Comparison of ENCODE assay signal across 19 cellular contexts in genomic region chr7:134826105-134826504, GRCh38. TPM values are rescaled to one million over a fixed set of nuclear protein-coding genes. Genes with fewer than 3 reads are reported as not detected.
DNase-seq lines count a peak whose midpoint lies in the region; ATAC-seq, FAIRE-seq and TF ChIP-seq lines count a peak whose summit lies in the region.
"Had no signal": no experiment of that assay in that cellular context is flagged by ENCODE, and none has a peak within 500 bp of the region (broad histone marks: within the 10 kb centered on the region; RNA-seq: fewer than 3 reads in every experiment).

No MANE protein-coding gene starts in this region.

- H3K9me3 ChIP-seq in right cardiac atrium (ENCODE audit: control insufficient read depth, low read length) (no peaks in the 10 kb centered on the region), skeletal muscle satellite cell (replicated peaks; ENCODE audit: low read length) (no peaks in the 10 kb centered on the region), testis (no peaks in the 10 kb centered on the region), HepG2 (ENCODE audit: low read length) (no peaks in the 10 kb centered on the region), mucosa of descending colon (no peaks in the 10 kb centered on the region)
- H3K9me3 ChIP-seq: neutrophil had no signal

- no peaks in the 10 kb centered on the region for H4K20me1 ChIP-seq in HepG2 (ENCODE audit: insufficient read depth, low read length)

- intact Hi-C loops in right cardiac atrium (cut with DNase I) (no loop called here), testis (cut with DNase I; ENCODE audit: low total_unique reads) (no loop called here), HepG2 (cut with micrococcal nuclease; ENCODE audit: unreplicated experiment) (no loop called here), mucosa of descending colon (cut with DNase I, micrococcal nuclease) (no loop called here)

- no peaks in the 10 kb centered on the region for H3K79me2 ChIP-seq in HepG2 (ENCODE audit: insufficient read depth, low read length)

- peak overlapping the region; percentile 47 for H3K4me2 ChIP-seq in skeletal muscle satellite cell (ENCODE audit: low read length)
- H3K4me2 ChIP-seq in HepG2 (ENCODE audit: low read depth, low read length): no peak overlapping the region

- CTCF ChIA-PET in HepG2 (lab: Yijun Ruan, JAX; ENCODE audit: low intra/inter-chr PET ratio, low total read pairs): no interaction called here

- TF ChIP-seq CTCF in testis (IDR thresholded peaks at IDR 0.05) (no peak), HepG2 (CRISPR knock-in tag; IDR thresholded peaks at IDR 0.05) (no peak), mucosa of descending colon (IDR thresholded peaks at IDR 0.05) (no peak)

- H3K4me1 ChIP-seq in right cardiac atrium (ENCODE audit: control insufficient read depth, insufficient read depth, low read length): peaks cover 3% of the 10 kb centered on the region
- H3K4me1 ChIP-seq in skeletal muscle satellite cell (ENCODE audit: control insufficient read depth, insufficient read depth, low read length): peaks cover 57% of the 10 kb centered on the region
- H3K4me1 ChIP-seq in testis: peaks cover 12% of the 10 kb centered on the region
- H3K4me1 ChIP-seq in HepG2 (ENCODE audit: insufficient read depth, low read length): no peaks in the 10 kb centered on the region; the same call in 1 of the 2 replicates
- H3K4me1 ChIP-seq in mucosa of descending colon (ENCODE audit: low read depth): no peaks in the 10 kb centered on the region

- 47% methylated on average over 4 of the region's 4 CpGs for WGBS in right cardiac atrium
- 57% methylated on average over 4 of the region's 4 CpGs for WGBS in testis, 2 donors
- 65% methylated on average over 4 of the region's 4 CpGs for WGBS in HepG2 (ENCODE audit: low lambda C conversion rate)

- TF ChIP-seq RAD21 in HepG2 (CRISPR knock-in tag; IDR thresholded peaks at IDR 0.05): no peak

- DNase-seq in EL (peak; percentile 78), astrocyte of the hippocampus (ENCODE audit: low read depth, low spot score) (peak; percentile 81), right cardiac atrium (no peak), testis (no peak), HepG2 (ENCODE audit: low spot score) (no peak), mucosa of descending colon (no peak)
- DNase-seq: activated CD4-positive, alpha-beta T cell treated with anti-CD3 and anti-CD28 coated beads, Interleukin-2, amount 50 U/mL, for 48 hours; activated effector memory CD4-positive, alpha-beta T cell treated with Interleukin-2 at 50 U/mL for 16 hours; cerebellar nuclear complex; erythroblast; left colon; NCI-H2227 treated with DMSO at 0.1 percent for 48 hours; PC-3; stimulated activated CD4-positive, alpha-beta T cell treated with anti-CD3 and anti-CD28 coated beads, Interleukin-1b, Interleukin-23, amount 100 ng/mL, for 48 hours; T-helper 2 cell had no signal

- peak; percentile 33 to 65 for ATAC-seq in right cardiac atrium
- no peak for ATAC-seq in HepG2
- ATAC-seq in mucosa of descending colon: no peak
- ATAC-seq in GM18870 (IDR thresholded peaks at IDR 0.05; ENCODE audit: unreplicated experiment): no peak
- ATAC-seq: left colon; PC-3; stimulated activated effector memory CD8-positive, alpha-beta T cell treated with anti-CD3 and anti-CD28 coated beads, Interleukin-12 subunit alpha, Interleukin-12 subunit beta, amount 100 ng/mL, for 72 hours had no signal

- H3K27ac ChIP-seq in right cardiac atrium (ENCODE audit: low read length) (peak overlapping the region; percentile 90), testis (peak overlapping the region in 1 of 2 donors; percentile 73), HepG2 (ENCODE audit: extremely low read length, insufficient read depth, low read length) (no peak overlapping the region)
- H3K27ac ChIP-seq: neutrophil had no signal

- FAIRE-seq in HepG2 (lab: Jason Lieb, UNC): no peak

- H3K4me3 ChIP-seq in right cardiac atrium (ENCODE audit: low read length) (peak overlapping the region; percentile 50), skeletal muscle satellite cell (ENCODE audit: low read length) (peak overlapping the region; percentile 24), testis (no peak overlapping the region), HepG2 (replicated peaks in 1 of 3; ENCODE audit: insufficient read depth in 1 of 3, low read depth in 2 of 3, low read length in 3 of 3) (no peak overlapping the region), mucosa of descending colon (no peak overlapping the region)

- POLR2A ChIA-PET in HepG2 (lab: Yijun Ruan, JAX): no interaction called here

- peak overlapping the region; percentile 68 for H3K9ac ChIP-seq in skeletal muscle satellite cell (ENCODE audit: low read depth, low read length)
- H3K9ac ChIP-seq in HepG2 (ENCODE audit: insufficient read depth, low read depth, low read length): no peak overlapping the region

- H3K27me3 ChIP-seq in right cardiac atrium (ENCODE audit: control insufficient read depth, insufficient read depth): no peaks in the 10 kb centered on the region
- no peaks in the 10 kb centered on the region for H3K27me3 ChIP-seq in skeletal muscle satellite cell (ENCODE audit: control insufficient read depth, insufficient read depth, low read length)
- H3K27me3 ChIP-seq in testis: no peaks in the 10 kb centered on the region
- no peaks in the 10 kb centered on the region for H3K27me3 ChIP-seq in HepG2 (ENCODE audit: control insufficient read depth in 1 of 2, insufficient read depth in 2 of 2, low read length in 2 of 2)
- H3K27me3 ChIP-seq: neutrophil had no signal

- peaks cover 4% of the 10 kb centered on the region for H3K36me3 ChIP-seq in skeletal muscle satellite cell (ENCODE audit: insufficient read depth, low read length)
- H3K36me3 ChIP-seq in testis (ENCODE audit: low read depth, missing control alignments): no peaks in the 10 kb centered on the region
- no peaks in the 10 kb centered on the region for H3K36me3 ChIP-seq in HepG2 (replicated peaks in 1 of 2; ENCODE audit: control insufficient read depth in 1 of 2, insufficient read depth in 2 of 2, low read length in 2 of 2)
- H3K36me3 ChIP-seq in mucosa of descending colon (ENCODE audit: low read depth): no peaks in the 10 kb centered on the region
- H3K36me3 ChIP-seq: neutrophil had no signal

- TF ChIP-seq EP300 in HepG2 (IDR thresholded peaks at IDR 0.05; ENCODE audit: low read depth in 2 of 2, low read length in 2 of 2): no peak
- TF ChIP-seq EP300 in HepG2 (CRISPR knock-in tag; IDR thresholded peaks at IDR 0.05; ENCODE audit: borderline replicate concordance): no peak

- TF ChIP-seq POLR2A in testis (IDR thresholded peaks at IDR 0.05) (no peak), HepG2 (IDR thresholded peaks at IDR 0.05; ENCODE audit: insufficient read depth in 1 of 2, low read depth in 2 of 2, low read length in 2 of 2) (no peak)

- in situ Hi-C loops in HepG2 (cut with HindIII; ENCODE audit: extremely low pct_ligation_motif_present, low pct_unique_long_range_greater_than_20kb): no loop called here

- no peak overlapping the region for H2AFZ ChIP-seq in HepG2 (ENCODE audit: low read length)

- no TSS peak for BruUV-seq in HepG2 (replicated peaks; lab: Mats Ljungman, UMichigan)

TF ChIP-seq in HepG2, 621 proteins besides CTCF, POLR2A, EP300 and RAD21 (continues in another document):
- no peak for TF ChIP-seq FLYWCH1 (CRISPR knock-in tag; IDR thresholded peaks at IDR 0.05)
- TF ChIP-seq ZNF878 (CRISPR knock-in tag; IDR thresholded peaks at IDR 0.05): no peak
- TF ChIP-seq FOXK2 (IDR thresholded peaks at IDR 0.05): no peak
- no peak for TF ChIP-seq ZNF720 (CRISPR knock-in tag; IDR thresholded peaks at IDR 0.05)
- TF ChIP-seq CHD2 (IDR thresholded peaks at IDR 0.05; ENCODE audit: low read depth, low read length): no peak
- TF ChIP-seq, protein P1, sequence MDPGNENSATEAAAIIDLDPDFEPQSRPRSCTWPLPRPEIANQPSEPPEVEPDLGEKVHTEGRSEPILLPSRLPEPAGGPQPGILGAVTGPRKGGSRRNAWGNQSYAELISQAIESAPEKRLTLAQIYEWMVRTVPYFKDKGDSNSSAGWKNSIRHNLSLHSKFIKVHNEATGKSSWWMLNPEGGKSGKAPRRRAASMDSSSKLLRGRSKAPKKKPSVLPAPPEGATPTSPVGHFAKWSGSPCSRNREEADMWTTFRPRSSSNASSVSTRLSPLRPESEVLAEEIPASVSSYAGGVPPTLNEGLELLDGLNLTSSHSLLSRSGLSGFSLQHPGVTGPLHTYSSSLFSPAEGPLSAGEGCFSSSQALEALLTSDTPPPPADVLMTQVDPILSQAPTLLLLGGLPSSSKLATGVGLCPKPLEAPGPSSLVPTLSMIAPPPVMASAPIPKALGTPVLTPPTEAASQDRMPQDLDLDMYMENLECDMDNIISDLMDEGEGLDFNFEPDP (CRISPR knock-in tag; conservative IDR thresholded peaks at IDR 0.05): no peak

RNA-seq across cellular contexts. Expression of gene CALD1, which starts 46.7 kb away (rescaled TPM):
- total RNA-seq in right cardiac atrium: 100 to 1,000 TPM; 127 to 214 (median 137) TPM
- polyA plus RNA-seq in right cardiac atrium: 93.9 TPM
- total RNA-seq in skeletal muscle satellite cell (2012; rRNA removed): 101 and 103 TPM in 2 replicates
- total RNA-seq in testis: 100 to 1,000 TPM; 135 to 153 TPM
- 103 TPM for polyA plus RNA-seq in testis (ENCODE audit: insufficient read depth, low read depth, low replicate concordance)
- 61.2 and 112 TPM in 2 replicates for total RNA-seq in HepG2 (2016; rRNA removed; fragmentation: Illumina TruSeq; extraction: Trizol)
- 6.9 and 7.3 TPM in 2 replicates for total RNA-seq in HepG2 (2016; cell fraction: cytosol; rRNA removed; fragmentation: Illumina TruSeq; extraction: Trizol; ENCODE audit: low read depth)
- 58.1 and 110 TPM in 2 replicates for total RNA-seq in HepG2 (2016; cell fraction: insoluble cytoplasmic fraction; rRNA removed; fragmentation: Illumina TruSeq; extraction: Trizol)
- 23.3 and 28.0 TPM in 2 replicates for total RNA-seq in HepG2 (2016; cell fraction: membrane; rRNA removed; fragmentation: Illumina TruSeq; extraction: Trizol)
- 90.3 and 105 TPM in 2 replicates for total RNA-seq in HepG2 (2016; cell fraction: nucleus; rRNA removed; fragmentation: Illumina TruSeq; extraction: Trizol)
- 40.5 and 53.0 TPM in 2 replicates for polyA plus RNA-seq in HepG2 (2011; rRNA removed)
- polyA plus RNA-seq in HepG2 (2011; cell fraction: cytosol; rRNA removed): 23.1 and 27.0 TPM in 2 replicates
- 43.6 and 46.2 TPM in 2 replicates for polyA plus RNA-seq in HepG2 (2011; cell fraction: nucleus; rRNA removed)
- 46.2 and 70.1 TPM in 2 replicates for polyA plus RNA-seq in HepG2 (2012)
- polyA plus RNA-seq in HepG2 (2016; cell fraction: cytosol; fragmentation: Illumina TruSeq; extraction: Trizol; ENCODE audit: low read depth): 5.7 and 5.9 TPM in 2 replicates
- polyA plus RNA-seq in HepG2 (2016; cell fraction: insoluble cytoplasmic fraction; fragmentation: Illumina TruSeq; extraction: Trizol; ENCODE audit: low read depth): 68.7 and 69.2 TPM in 2 replicates
- polyA plus RNA-seq in HepG2 (2016; cell fraction: membrane; fragmentation: Illumina TruSeq; extraction: Trizol; ENCODE audit: low read depth): 15.4 and 18.4 TPM in 2 replicates
- polyA plus RNA-seq in HepG2 (2016; cell fraction: nucleus; fragmentation: Illumina TruSeq; extraction: Trizol; ENCODE audit: insufficient read depth, low read depth): 147 and 164 TPM in 2 replicates
- polyA minus RNA-seq in HepG2 (2011; rRNA and poly(A)+ RNA removed; ENCODE audit: low replicate concordance): 12.7 and 23.5 TPM in 2 replicates
- 42.9 and 53.8 TPM in 2 replicates for polyA minus RNA-seq in HepG2 (2011; cell fraction: cytosol; rRNA and poly(A)+ RNA removed)
- polyA minus RNA-seq in HepG2 (2011; cell fraction: nucleus; rRNA and poly(A)+ RNA removed): 76.2 and 91.5 TPM in 2 replicates
- 1,000 to 10,000 TPM in 1 of 3 donors, 100 to 1,000 TPM in 1, 10 to 100 TPM in 1; 40.3 to 1,241 (median 134) TPM for total RNA-seq in mucosa of descending colon

Comparison
In these comparisons a context has a peak if more than half of its experiments do, and no peak if none do; other contexts are left out.
1. DNase-seq: peak in EL (single experiment) and astrocyte of the hippocampus (single experiment); none in right cardiac atrium (0 of 3), testis (single experiment), HepG2 (single experiment) and mucosa of descending colon (0 of 3).
2. ATAC-seq: peak in right cardiac atrium (2 of 2); none in HepG2 (single experiment), mucosa of descending colon (single experiment) and GM18870 (single experiment).
3. H3K4me3 ChIP-seq: peak in right cardiac atrium (single experiment) and skeletal muscle satellite cell (single experiment); none in testis (0 of 2), HepG2 (0 of 3) and mucosa of descending colon (single experiment).